In the genomic region with DNA sequence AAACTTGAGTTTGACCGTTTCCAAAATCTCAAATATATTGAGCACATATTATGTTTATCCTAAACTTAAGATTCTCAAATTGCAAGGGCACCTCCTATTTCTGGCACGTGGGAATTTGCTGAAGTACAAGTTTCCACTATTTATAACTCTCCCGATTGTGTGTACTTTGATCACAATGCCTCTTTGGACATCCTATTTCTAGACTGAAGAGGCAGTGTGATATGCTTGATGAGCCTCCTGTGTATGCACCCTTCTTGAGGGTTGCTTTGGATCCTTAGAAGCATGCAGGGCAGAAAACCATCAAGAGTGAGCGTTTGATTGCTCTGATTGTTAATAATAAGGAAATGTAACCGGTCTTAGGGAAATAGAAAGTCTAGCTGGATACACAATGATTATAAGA, we compare ENCODE assay signal across 19 cellular contexts.
DNase-seq lines count a peak whose midpoint lies in the region; ATAC-seq and TF ChIP-seq lines count a peak whose summit lies in the region.
"Had no signal": no experiment of that assay in that cellular context is flagged by ENCODE, and none has a peak within 500 bp of the region (broad histone marks: within the 10 kb centered on the region; RNA-seq: fewer than 3 reads in every experiment).

No MANE protein-coding gene starts in this region.

- H3K36me3 ChIP-seq in heart right ventricle, result no peaks in the 10 kb centered on the region
- H3K36me3 ChIP-seq: BE2C had no signal

- H3K4me1 ChIP-seq in heart right ventricle, result peaks cover 0 to 17% (median 6%) of the 10 kb centered on the region in 9 donors
- H3K4me1 ChIP-seq in right cardiac atrium (ENCODE audit: control insufficient read depth, insufficient read depth, low read length), result no peaks in the 10 kb centered on the region
- H3K4me1 ChIP-seq: BE2C had no signal

- H3K27me3 ChIP-seq in dorsolateral prefrontal cortex (peaks cover 0 to 7% (median 0%) of the 10 kb centered on the region in 45 donors), heart right ventricle (peaks cover 0 to 10% (median 0%) of the 10 kb centered on the region in 7 donors), right cardiac atrium (ENCODE audit: control insufficient read depth, insufficient read depth) (no peaks in the 10 kb centered on the region)

- no peak for DNase-seq in dorsolateral prefrontal cortex
- DNase-seq in heart right ventricle, result no peak
- no peak for DNase-seq in right cardiac atrium
- no peak for DNase-seq in kidney glomerular epithelial cell (lab: John Stamatoyannopoulos, UW)
- DNase-seq in NK-92 treated with Interleukin-12 subunit alpha and Interleukin-12 subunit beta, amount 100 ng/mL, for 24 hours (lab: John Stamatoyannopoulos, UW), result no peak
- DNase-seq: ACHN; BE2C; CD4-positive, alpha-beta T cell; DMS153; DMS79; GDM1; H7; HFFc6 had no signal

- intact Hi-C loops in dorsolateral prefrontal cortex (cut with DNase I) (loop anchor here in 1 of 2 donors (10.0 kb wide), 1 partner anchor 220 kb away; the partner anchor contains the start of gene RBM19), heart right ventricle (cut with DNase I) (no loop called here), right cardiac atrium (cut with DNase I) (no loop called here)

- H3K9me3 ChIP-seq in heart right ventricle, result peaks cover 0 to 5% (median 0%) of the 10 kb centered on the region in 11 donors
- no peaks in the 10 kb centered on the region for H3K9me3 ChIP-seq in right cardiac atrium (ENCODE audit: control insufficient read depth, low read length)
- H3K9me3 ChIP-seq: BE2C had no signal

- ATAC-seq in heart right ventricle (peak in 5 of 8 donors; percentile 57 to 89 (median 67)), right cardiac atrium (peak; percentile 39 to 57), GM18867 (IDR thresholded peaks at IDR 0.05; ENCODE audit: unreplicated experiment) (no peak)
- ATAC-seq: GM23338, HCT116 had no signal

- 35 to 49% methylated on average over 5 of the region's 5 CpGs for WGBS in heart right ventricle, 2 donors
- WGBS in right cardiac atrium, result 51% methylated on average over 5 of the region's 5 CpGs

- H3K4me3 ChIP-seq in dorsolateral prefrontal cortex (no peak overlapping the region), heart right ventricle (no peak overlapping the region), right cardiac atrium (ENCODE audit: low read length) (no peak overlapping the region)
- H3K4me3 ChIP-seq: GM23338 had no signal

- no peak for TF ChIP-seq CTCF in dorsolateral prefrontal cortex (IDR thresholded peaks at IDR 0.05 in 54 of 56, conservative IDR thresholded peaks at IDR 0.05 in 2 of 56; ENCODE audit: low read depth in 1 of 56, partially characterized antibody in 56 of 56)
- TF ChIP-seq CTCF in heart right ventricle (IDR thresholded peaks at IDR 0.05), result no peak

- peak overlapping the region in 33 of 59 donors; percentile 10 to 99 (median 93) for H3K27ac ChIP-seq in dorsolateral prefrontal cortex
- H3K27ac ChIP-seq in heart right ventricle, result peak overlapping the region in 3 of 10 donors; percentile 1 to 35 (median 16)
- H3K27ac ChIP-seq in right cardiac atrium (ENCODE audit: low read length), result no peak overlapping the region
- peak overlapping the region; percentile 97 for H3K27ac ChIP-seq in temporal lobe (ENCODE audit: low read depth, low read length)
- H3K27ac ChIP-seq: C4-2B, HL-60 had no signal
